ENCODE assay signal across 16 cellular contexts in genomic region chr15:85763557-85764303, GRCh38. TPM values are rescaled to one million over a fixed set of nuclear protein-coding genes. Genes with fewer than 3 reads are reported as not detected.
A peak's percentile ranks its signal among the peaks of the same experiment; 100 is the strongest.
DNase-seq lines count a peak whose midpoint lies in the region; ATAC-seq and TF ChIP-seq lines count a peak whose summit lies in the region.
"Had no signal": no experiment of that assay in that cellular context is flagged by ENCODE, and none has a peak within 500 bp of the region (broad histone marks: within the 10 kb centered on the region; RNA-seq: fewer than 3 reads in every experiment).

No MANE protein-coding gene starts in this region.

- H2AFZ ChIP-seq in neural progenitor cell (replicated peaks) = no peak overlapping the region

- no peak for ATAC-seq in GM21619 (IDR thresholded peaks at IDR 0.05; ENCODE audit: unreplicated experiment)
- no peak for ATAC-seq in GM21423 (IDR thresholded peaks at IDR 0.05; ENCODE audit: unreplicated experiment)
- ATAC-seq: upper lobe of right lung had no signal

- H3K4me2 ChIP-seq in neural progenitor cell = no peak overlapping the region

- intact Hi-C loops in breast epithelium (cut with DNase I; ENCODE audit: low total_unique reads) (no loop called here), MCF 10A (cut with micrococcal nuclease) (no loop called here)

- peaks cover 46% of the 10 kb centered on the region for H4K20me1 ChIP-seq in neural progenitor cell (ENCODE audit: low read depth)

- H3F3A ChIP-seq in neural progenitor cell (ENCODE audit: low read depth) = peaks cover 13% of the 10 kb centered on the region

- BruUV-seq in MCF 10A (replicated peaks; lab: Mats Ljungman, UMichigan) = no TSS peak

- no peak for TF ChIP-seq CTCF in breast epithelium (IDR thresholded peaks at IDR 0.05)
- no peak for TF ChIP-seq CTCF in MCF 10A (IDR thresholded peaks at IDR 0.05; ENCODE audit: unreplicated experiment)
- TF ChIP-seq CTCF in glutamatergic neuron (IDR thresholded peaks at IDR 0.05; ENCODE audit: partially characterized antibody, unreplicated experiment) = no peak
- TF ChIP-seq CTCF in neural progenitor cell (IDR thresholded peaks at IDR 0.05) = no peak

- H3K9me3 Mint-ChIP-seq in MCF 10A (ENCODE audit: unreplicated experiment) (no peaks in the 10 kb centered on the region), glutamatergic neuron (ENCODE audit: unreplicated experiment) (peaks cover 14% of the 10 kb centered on the region), neural progenitor cell (no peaks in the 10 kb centered on the region)
- H3K9me3 Mint-ChIP-seq: IgD-negative memory B cell had no signal

- H3K36me3 Mint-ChIP-seq in MCF 10A (ENCODE audit: insufficient read depth, unreplicated experiment) = peaks cover 6% of the 10 kb centered on the region
- no peaks in the 10 kb centered on the region for H3K36me3 Mint-ChIP-seq in glutamatergic neuron (ENCODE audit: unreplicated experiment)
- peaks cover 31% of the 10 kb centered on the region for H3K36me3 Mint-ChIP-seq in neural progenitor cell

- CTCF ChIA-PET in MCF 10A (lab: Yijun Ruan, JAX) = interaction anchor here (0.8 to 1.8 kb wide), 5 partner anchors 10 to 78 kb away, joined by 4 to 12 read pairs (median 5); no protein-coding TSS in a partner anchor

- H3K27ac Mint-ChIP-seq in MCF 10A (ENCODE audit: low read depth, unreplicated experiment) (no peak overlapping the region), glutamatergic neuron (ENCODE audit: unreplicated experiment) (peak overlapping the region; percentile 72), neural progenitor cell (peak overlapping the region; percentile 88)

- DNase-seq in breast epithelium (ENCODE audit: low spot score in 2 of 2) (no peak), MCF 10A (ENCODE audit: unreplicated experiment) (no peak), glutamatergic neuron (no peak), neural progenitor cell (ENCODE audit: low spot score) (no peak), ecto neural progenitor cell (ENCODE audit: low spot score) (no peak), HPDE6-E6E7 (ENCODE audit: extremely low spot score) (no peak)
- DNase-seq: activated effector memory CD4-positive, alpha-beta T cell treated with anti-CD3 and anti-CD28 coated beads, Interleukin-2, amount 50 U/mL, for 16 hours; brain microvascular endothelial cell; effector CD4-positive, alpha-beta T cell; NCI-H69; stimulated activated CD4-positive, alpha-beta T cell treated with anti-CD3 and anti-CD28 coated beads, Interleukin-4, amount 100 ng/mL, for 1 hour; stimulated activated CD8-positive, alpha-beta memory T cell treated with anti-CD3 and anti-CD28 coated beads, Interleukin-4, amount 100 ng/mL, for 48 hours; upper lobe of right lung had no signal

- TF ChIP-seq POLR2A in breast epithelium (IDR thresholded peaks at IDR 0.05) = no peak

- POLR2A ChIA-PET in MCF 10A (lab: Yijun Ruan, JAX) = interaction anchor here (0.7 kb wide), 1 partner anchor 24 kb away, joined by 3 read pairs; no protein-coding TSS in a partner anchor

- H3K4me1 ChIP-seq in breast epithelium = peaks cover 0 to 3% of the 10 kb centered on the region in 2 donors
- H3K4me1 ChIP-seq in neural progenitor cell = peaks cover 24% of the 10 kb centered on the region
- H3K4me1 ChIP-seq: upper lobe of right lung had no signal

- H3K4me1 Mint-ChIP-seq in MCF 10A (ENCODE audit: insufficient read depth, unreplicated experiment) (peaks cover 17% of the 10 kb centered on the region), glutamatergic neuron (ENCODE audit: low read depth, unreplicated experiment) (peaks cover 38% of the 10 kb centered on the region), neural progenitor cell (peaks cover 43% of the 10 kb centered on the region)

- no peaks in the 10 kb centered on the region for H3K36me3 ChIP-seq in breast epithelium
- H3K36me3 ChIP-seq in neural progenitor cell = no peaks in the 10 kb centered on the region
- H3K36me3 ChIP-seq: brain microvascular endothelial cell, upper lobe of right lung had no signal

- H3K4me3 ChIP-seq in breast epithelium (no peak overlapping the region), neural progenitor cell (no peak overlapping the region)
- H3K4me3 ChIP-seq: upper lobe of right lung had no signal

- H3K4me3 Mint-ChIP-seq in MCF 10A (ENCODE audit: unreplicated experiment) (no peak overlapping the region), glutamatergic neuron (ENCODE audit: unreplicated experiment) (peak overlapping the region; percentile 20), neural progenitor cell (no peak overlapping the region)
- H3K4me3 Mint-ChIP-seq: IgD-negative memory B cell had no signal

- H3K9ac ChIP-seq in neural progenitor cell = no peak overlapping the region

- H3K27me3 Mint-ChIP-seq in MCF 10A (ENCODE audit: insufficient read depth, unreplicated experiment) (no peaks in the 10 kb centered on the region), glutamatergic neuron (ENCODE audit: unreplicated experiment) (peaks cover 11% of the 10 kb centered on the region), neural progenitor cell (ENCODE audit: insufficient read depth, low read depth) (peaks cover 2% of the 10 kb centered on the region)
- H3K27me3 Mint-ChIP-seq: IgD-negative memory B cell had no signal

- H3K9me3 ChIP-seq in breast epithelium (no peaks in the 10 kb centered on the region), neural progenitor cell (ENCODE audit: low read depth) (no peaks in the 10 kb centered on the region)
- H3K9me3 ChIP-seq: upper lobe of right lung had no signal

- no peaks in the 10 kb centered on the region for H3K27me3 ChIP-seq in breast epithelium
- H3K27me3 ChIP-seq in neural progenitor cell = no peaks in the 10 kb centered on the region
- H3K27me3 ChIP-seq: brain microvascular endothelial cell, upper lobe of right lung had no signal

- H3K27ac ChIP-seq in breast epithelium (peak overlapping the region; percentile 33 to 76), neural progenitor cell (peak overlapping the region; percentile 46)
- H3K27ac ChIP-seq: brain microvascular endothelial cell, upper lobe of right lung had no signal

- H3K79me2 ChIP-seq in neural progenitor cell (ENCODE audit: low read depth) = peaks cover 60% of the 10 kb centered on the region

RNA-seq across cellular contexts. Expression of gene KLHL25, which starts 31.0 kb away (rescaled TPM):
- total RNA-seq in breast epithelium (10 to 100 TPM; 10.9 to 21.0 (median 15.1) TPM), MCF 10A (2022) (3.1 and 3.3 TPM in 2 replicates), glutamatergic neuron (ENCODE audit: unreplicated experiment) (45.1 TPM), neural progenitor cell (ENCODE audit: low replicate concordance) (12.1 and 25.3 TPM in 2 replicates)
